In the genomic region with DNA sequence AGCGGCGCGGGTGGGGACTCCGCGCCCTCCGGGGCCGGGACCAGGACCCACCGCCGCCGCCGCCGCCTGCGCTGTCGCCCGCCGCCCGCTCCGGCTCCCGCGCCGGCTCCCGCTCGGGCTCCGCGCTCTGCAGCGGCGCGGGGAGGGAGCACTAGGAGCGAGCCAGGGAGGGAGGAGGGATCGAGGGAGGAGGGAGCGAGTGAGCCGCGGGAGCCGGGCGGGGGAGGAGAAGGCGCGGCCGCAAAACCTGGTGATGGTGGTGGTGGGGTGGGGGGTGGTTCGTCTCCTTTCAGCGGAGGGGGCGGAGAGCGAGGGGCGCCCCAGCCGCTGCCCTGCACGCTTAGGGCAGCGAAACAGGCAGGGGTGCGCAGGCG, we compare ENCODE assay signal across 8 cellular contexts. TPM values are rescaled to one million over a fixed set of nuclear protein-coding genes. Genes with fewer than 3 reads are reported as not detected.
DNase-seq lines count a peak whose midpoint lies in the region; ATAC-seq, FAIRE-seq and TF ChIP-seq lines count a peak whose summit lies in the region.
"Had no signal": no experiment of that assay in that cellular context is flagged by ENCODE, and none has a peak within 500 bp of the region (broad histone marks: within the 10 kb centered on the region; RNA-seq: fewer than 3 reads in every experiment).

A gene with protein sequence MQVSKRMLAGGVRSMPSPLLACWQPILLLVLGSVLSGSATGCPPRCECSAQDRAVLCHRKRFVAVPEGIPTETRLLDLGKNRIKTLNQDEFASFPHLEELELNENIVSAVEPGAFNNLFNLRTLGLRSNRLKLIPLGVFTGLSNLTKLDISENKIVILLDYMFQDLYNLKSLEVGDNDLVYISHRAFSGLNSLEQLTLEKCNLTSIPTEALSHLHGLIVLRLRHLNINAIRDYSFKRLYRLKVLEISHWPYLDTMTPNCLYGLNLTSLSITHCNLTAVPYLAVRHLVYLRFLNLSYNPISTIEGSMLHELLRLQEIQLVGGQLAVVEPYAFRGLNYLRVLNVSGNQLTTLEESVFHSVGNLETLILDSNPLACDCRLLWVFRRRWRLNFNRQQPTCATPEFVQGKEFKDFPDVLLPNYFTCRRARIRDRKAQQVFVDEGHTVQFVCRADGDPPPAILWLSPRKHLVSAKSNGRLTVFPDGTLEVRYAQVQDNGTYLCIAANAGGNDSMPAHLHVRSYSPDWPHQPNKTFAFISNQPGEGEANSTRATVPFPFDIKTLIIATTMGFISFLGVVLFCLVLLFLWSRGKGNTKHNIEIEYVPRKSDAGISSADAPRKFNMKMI (minus strand): TSS at position 153 of the 374 bp plus-strand sequence. CDS start 597 bp downstream, outside the sequence.

- H3K4me1 Mint-ChIP-seq in HFFc6 (ENCODE audit: low read depth) = no peaks in the 10 kb centered on the region
- H3K4me1 Mint-ChIP-seq in activated CD8-positive, alpha-beta T cell treated with anti-CD3 and anti-CD28 coated beads, Interleukin-2, amount 10 ng/mL, durations not matched to agents 7 days and 5 days (ENCODE audit: low read depth) = peaks cover 10% of the 10 kb centered on the region

- H3K4me3 Mint-ChIP-seq in HFFc6 = peak within 1 kb of the TSS; percentile 69
- peak within 1 kb of the TSS; percentile 38 for H3K4me3 Mint-ChIP-seq in activated CD8-positive, alpha-beta T cell treated with anti-CD3 and anti-CD28 coated beads, Interleukin-2, amount 10 ng/mL, durations not matched to agents 7 days and 5 days

- POLR2A ChIA-PET in activated CD8-positive, alpha-beta T cell treated with anti-CD3 and anti-CD28 coated beads, Interleukin-2, amount 10 ng/mL, durations not matched to agents 7 days and 5 days (lab: Charles Lee) = no interaction called here

- H3K36me3 Mint-ChIP-seq in HFFc6 (ENCODE audit: low read depth) = no peaks in the 10 kb centered on the region
- no peaks in the 10 kb centered on the region for H3K36me3 Mint-ChIP-seq in activated CD8-positive, alpha-beta T cell treated with anti-CD3 and anti-CD28 coated beads, Interleukin-2, amount 10 ng/mL, durations not matched to agents 7 days and 5 days (ENCODE audit: low read depth)

- WGBS in prostate gland = under 1% methylated on average over 45 of the region's 48 CpGs

- peaks cover 3% of the 10 kb centered on the region for H3K4me1 ChIP-seq in prostate gland (replicated peaks)

- no peak within 1 kb of the TSS for H3K27ac ChIP-seq in prostate gland

- peak within 1 kb of the TSS; percentile 28 to 31 for H3K4me3 ChIP-seq in prostate gland

- no peak for FAIRE-seq in H54 (lab: Jason Lieb, UNC)

- CTCF ChIA-PET in activated CD8-positive, alpha-beta T cell treated with anti-CD3 and anti-CD28 coated beads, Interleukin-2, amount 10 ng/mL, durations not matched to agents 7 days and 5 days (lab: Charles Lee) = interaction anchor here (1.5 to 2.7 kb wide), 6 partner anchors 7 to 189 kb away, joined by 4 to 20 read pairs (median 8); no protein-coding TSS in a partner anchor

- H3K9me3 ChIP-seq in prostate gland = no peaks in the 10 kb centered on the region

- TF ChIP-seq POLR2A in prostate gland (IDR thresholded peaks at IDR 0.05) = no peak
- TF ChIP-seq POLR2A in H54 (IDR thresholded peaks at IDR 0.05; ENCODE audit: low read depth, low read length) = no peak

- TF ChIP-seq CTCF in HFFc6 (IDR thresholded peaks at IDR 0.05) (no peak), prostate gland (IDR thresholded peaks at IDR 0.05) (no peak)

- intact Hi-C loops in left cardiac atrium (cut with DNase I) (loop anchor here (5.0 to 10.0 kb wide), 2 partner anchors 190 to 518 kb away; no protein-coding TSS in a partner anchor), prostate gland (cut with DNase I) (loop anchor here (2.0 kb wide), 1 partner anchor 188 kb away; no protein-coding TSS in a partner anchor)

- H3K36me3 ChIP-seq in prostate gland = no peaks in the 10 kb centered on the region

- H3K9me3 Mint-ChIP-seq in HFFc6 = no peaks in the 10 kb centered on the region
- no peaks in the 10 kb centered on the region for H3K9me3 Mint-ChIP-seq in activated CD8-positive, alpha-beta T cell treated with anti-CD3 and anti-CD28 coated beads, Interleukin-2, amount 10 ng/mL, durations not matched to agents 7 days and 5 days (ENCODE audit: insufficient read depth)
- H3K9me3 Mint-ChIP-seq: T-helper 1 cell treated with Interleukin-12 subunit alpha and Interleukin-12 subunit beta and Interleukin-4 antibody, amounts not matched to agents 30 μg/mL and 1 μg/mL, for 36 hours had no signal

- peaks cover 32% of the 10 kb centered on the region for H3K27me3 Mint-ChIP-seq in HFFc6 (ENCODE audit: insufficient read depth)
- peaks cover 45% of the 10 kb centered on the region for H3K27me3 Mint-ChIP-seq in activated CD8-positive, alpha-beta T cell treated with anti-CD3 and anti-CD28 coated beads, Interleukin-2, amount 10 ng/mL, durations not matched to agents 7 days and 5 days (ENCODE audit: low read depth)

- peaks cover 14% of the 10 kb centered on the region for H3K27me3 ChIP-seq in prostate gland (replicated peaks; ENCODE audit: insufficient read depth)

- DNase-seq in HFFc6 = no peak
- no peak for DNase-seq in activated CD8-positive, alpha-beta T cell treated with anti-CD3 and anti-CD28 coated beads, Interleukin-2, amount 10 ng/mL, durations not matched to agents 7 days and 5 days
- peak; percentile 46 for DNase-seq in left cardiac atrium
- DNase-seq in prostate gland (ENCODE audit: low spot score) = no peak
- DNase-seq in COR-L47 (lab: John Stamatoyannopoulos, UW) = no peak
- DNase-seq in H54 (ENCODE audit: insufficient read length, low spot score) = no peak
- DNase-seq in NCI-H524 treated with DMSO at 0.1 percent for 48 hours (lab: John Stamatoyannopoulos, UW) = no peak

- H3K27ac Mint-ChIP-seq in HFFc6 = no peak within 1 kb of the TSS
- no peak within 1 kb of the TSS for H3K27ac Mint-ChIP-seq in activated CD8-positive, alpha-beta T cell treated with anti-CD3 and anti-CD28 coated beads, Interleukin-2, amount 10 ng/mL, durations not matched to agents 7 days and 5 days
- H3K27ac Mint-ChIP-seq: T-helper 1 cell treated with Interleukin-12 subunit alpha and Interleukin-12 subunit beta and Interleukin-4 antibody, amounts not matched to agents 30 μg/mL and 1 μg/mL, for 36 hours had no signal

- peak; percentile 6 for ATAC-seq in activated CD8-positive, alpha-beta T cell treated with anti-CD3 and anti-CD28 coated beads, Interleukin-2, amount 10 ng/mL, durations not matched to agents 7 days and 5 days
- ATAC-seq in left cardiac atrium = peak; percentile 25 to 26

RNA-seq across cellular contexts. Expression of the gene that starts here (rescaled TPM):
- total RNA-seq in HFFc6 (2021; fragmentation: NEBNext Ultra II Directional; extraction: Animal tissue kit (Norgen Biotek cat#: 25700)) = under 1 TPM in 2 of 6 experiments, not detected in 4; 0.09 to 0.11 TPM
- total RNA-seq in activated CD8-positive, alpha-beta T cell treated with anti-CD3 and anti-CD28 coated beads, Interleukin-2, amount 10 ng/mL, durations not matched to agents 7 days and 5 days = not detected
- 10 to 100 TPM in 1 of 2 donors, 1 to 10 TPM in 1; 7.7 to 30.5 TPM for total RNA-seq in left cardiac atrium
- total RNA-seq in prostate gland = 10 to 100 TPM in 1 of 2 donors, 1 to 10 TPM in 1; 2.9 to 10.2 TPM

Comparison
In these comparisons a context has a peak if more than half of its experiments do, and no peak if none do; other contexts are left out.
1. Peak in ATAC-seq in activated CD8-positive, alpha-beta T cell treated with anti-CD3 and anti-CD28 coated beads, Interleukin-2, amount 10 ng/mL, durations not matched to agents 7 days and 5 days; RNA of the gene not detected or under 1 TPM.